ENCODE assay signal across 1 cellular context in the genomic region with DNA sequence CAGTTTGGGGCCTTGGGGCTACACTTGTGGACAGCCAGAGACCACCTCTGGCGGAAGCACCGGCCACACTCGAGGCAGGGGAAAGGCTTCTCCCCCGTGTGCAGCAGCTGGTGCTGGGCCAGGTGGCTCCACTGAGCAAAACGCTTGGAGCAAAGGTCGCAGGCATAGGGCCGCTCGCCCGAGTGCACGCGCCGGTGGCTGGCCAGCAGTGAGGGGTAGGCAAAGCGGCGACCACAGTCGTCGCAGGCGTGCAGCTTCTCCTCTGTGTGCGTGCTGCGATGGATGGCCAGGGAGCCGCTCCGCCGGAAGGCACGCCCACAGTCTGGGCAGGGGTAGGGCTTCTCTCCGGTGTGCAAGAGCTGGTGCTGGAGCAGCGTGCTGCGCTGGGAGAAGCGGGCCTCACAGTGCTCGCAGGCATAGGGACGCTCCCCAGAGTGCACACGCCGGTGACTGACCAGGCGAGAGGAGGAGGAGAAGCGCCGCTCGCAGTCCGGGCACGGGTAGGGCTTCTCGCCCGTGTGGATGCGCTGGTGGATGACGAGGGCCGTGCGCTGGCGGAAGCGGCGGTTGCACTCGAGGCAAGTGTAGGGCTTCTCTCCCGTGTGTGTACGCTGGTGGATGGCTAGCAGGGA.
TF ChIP-seq lines count a peak whose summit lies in the region.

No MANE protein-coding gene starts in this region.

TF ChIP-seq in liver, 16 proteins besides CTCF, POLR2A, EP300 and RAD21:
- TF ChIP-seq TAF1 (conservative IDR thresholded peaks at IDR 0.05) (no peak), NR2F2 (IDR thresholded peaks at IDR 0.05) (no peak), SP1 (IDR thresholded peaks at IDR 0.05) (peak; percentile 81), JUND (IDR thresholded peaks at IDR 0.05) (no peak), EGR1 (IDR thresholded peaks at IDR 0.05; ENCODE audit: low read depth in 2 of 2) (no peak), FOXA2 (IDR thresholded peaks at IDR 0.05) (no peak), HNF4G (IDR thresholded peaks at IDR 0.05) (no peak), YY1 (IDR thresholded peaks at IDR 0.05) (peak; percentile 59), RXRA (IDR thresholded peaks at IDR 0.05) (peak in 1 of 2 donors; percentile 15), GABPA (IDR thresholded peaks at IDR 0.05 in 1 of 2, conservative IDR thresholded peaks at IDR 0.05 in 1 of 2) (no peak), FOXA1 (IDR thresholded peaks at IDR 0.05) (no peak), HNF4A (conservative IDR thresholded peaks at IDR 0.05) (peak; percentile 62 to 68)
- TF ChIP-seq, protein P1, sequence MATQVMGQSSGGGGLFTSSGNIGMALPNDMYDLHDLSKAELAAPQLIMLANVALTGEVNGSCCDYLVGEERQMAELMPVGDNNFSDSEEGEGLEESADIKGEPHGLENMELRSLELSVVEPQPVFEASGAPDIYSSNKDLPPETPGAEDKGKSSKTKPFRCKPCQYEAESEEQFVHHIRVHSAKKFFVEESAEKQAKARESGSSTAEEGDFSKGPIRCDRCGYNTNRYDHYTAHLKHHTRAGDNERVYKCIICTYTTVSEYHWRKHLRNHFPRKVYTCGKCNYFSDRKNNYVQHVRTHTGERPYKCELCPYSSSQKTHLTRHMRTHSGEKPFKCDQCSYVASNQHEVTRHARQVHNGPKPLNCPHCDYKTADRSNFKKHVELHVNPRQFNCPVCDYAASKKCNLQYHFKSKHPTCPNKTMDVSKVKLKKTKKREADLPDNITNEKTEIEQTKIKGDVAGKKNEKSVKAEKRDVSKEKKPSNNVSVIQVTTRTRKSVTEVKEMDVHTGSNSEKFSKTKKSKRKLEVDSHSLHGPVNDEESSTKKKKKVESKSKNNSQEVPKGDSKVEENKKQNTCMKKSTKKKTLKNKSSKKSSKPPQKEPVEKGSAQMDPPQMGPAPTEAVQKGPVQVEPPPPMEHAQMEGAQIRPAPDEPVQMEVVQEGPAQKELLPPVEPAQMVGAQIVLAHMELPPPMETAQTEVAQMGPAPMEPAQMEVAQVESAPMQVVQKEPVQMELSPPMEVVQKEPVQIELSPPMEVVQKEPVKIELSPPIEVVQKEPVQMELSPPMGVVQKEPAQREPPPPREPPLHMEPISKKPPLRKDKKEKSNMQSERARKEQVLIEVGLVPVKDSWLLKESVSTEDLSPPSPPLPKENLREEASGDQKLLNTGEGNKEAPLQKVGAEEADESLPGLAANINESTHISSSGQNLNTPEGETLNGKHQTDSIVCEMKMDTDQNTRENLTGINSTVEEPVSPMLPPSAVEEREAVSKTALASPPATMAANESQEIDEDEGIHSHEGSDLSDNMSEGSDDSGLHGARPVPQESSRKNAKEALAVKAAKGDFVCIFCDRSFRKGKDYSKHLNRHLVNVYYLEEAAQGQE (IDR thresholded peaks at IDR 0.05) = no peak
- TF ChIP-seq, protein P2, sequence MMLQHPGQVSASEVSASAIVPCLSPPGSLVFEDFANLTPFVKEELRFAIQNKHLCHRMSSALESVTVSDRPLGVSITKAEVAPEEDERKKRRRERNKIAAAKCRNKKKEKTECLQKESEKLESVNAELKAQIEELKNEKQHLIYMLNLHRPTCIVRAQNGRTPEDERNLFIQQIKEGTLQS (IDR thresholded peaks at IDR 0.05) = no peak
- TF ChIP-seq, protein P3, sequence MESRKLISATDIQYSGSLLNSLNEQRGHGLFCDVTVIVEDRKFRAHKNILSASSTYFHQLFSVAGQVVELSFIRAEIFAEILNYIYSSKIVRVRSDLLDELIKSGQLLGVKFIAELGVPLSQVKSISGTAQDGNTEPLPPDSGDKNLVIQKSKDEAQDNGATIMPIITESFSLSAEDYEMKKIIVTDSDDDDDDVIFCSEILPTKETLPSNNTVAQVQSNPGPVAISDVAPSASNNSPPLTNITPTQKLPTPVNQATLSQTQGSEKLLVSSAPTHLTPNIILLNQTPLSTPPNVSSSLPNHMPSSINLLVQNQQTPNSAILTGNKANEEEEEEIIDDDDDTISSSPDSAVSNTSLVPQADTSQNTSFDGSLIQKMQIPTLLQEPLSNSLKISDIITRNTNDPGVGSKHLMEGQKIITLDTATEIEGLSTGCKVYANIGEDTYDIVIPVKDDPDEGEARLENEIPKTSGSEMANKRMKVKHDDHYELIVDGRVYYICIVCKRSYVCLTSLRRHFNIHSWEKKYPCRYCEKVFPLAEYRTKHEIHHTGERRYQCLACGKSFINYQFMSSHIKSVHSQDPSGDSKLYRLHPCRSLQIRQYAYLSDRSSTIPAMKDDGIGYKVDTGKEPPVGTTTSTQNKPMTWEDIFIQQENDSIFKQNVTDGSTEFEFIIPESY (IDR thresholded peaks at IDR 0.05) = no peak
- TF ChIP-seq, protein P4, sequence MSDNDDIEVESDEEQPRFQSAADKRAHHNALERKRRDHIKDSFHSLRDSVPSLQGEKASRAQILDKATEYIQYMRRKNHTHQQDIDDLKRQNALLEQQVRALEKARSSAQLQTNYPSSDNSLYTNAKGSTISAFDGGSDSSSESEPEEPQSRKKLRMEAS (IDR thresholded peaks at IDR 0.05) = no peak
